In genomic region chr12:96514328-96514727, GRCh38 we compare ENCODE assay signal across 12 cellular contexts. TPM values are rescaled to one million over a fixed set of nuclear protein-coding genes. Genes with fewer than 3 reads are reported as not detected.
DNase-seq lines count a peak whose midpoint lies in the region; ATAC-seq and TF ChIP-seq lines count a peak whose summit lies in the region.
"Had no signal": no experiment of that assay in that cellular context is flagged by ENCODE, and none has a peak within 500 bp of the region (broad histone marks: within the 10 kb centered on the region; RNA-seq: fewer than 3 reads in every experiment).

No MANE protein-coding gene starts in this region.

- no peak for TF ChIP-seq CTCF in lower lobe of right lung (IDR thresholded peaks at IDR 0.05)

- H3K9ac ChIP-seq in rectal smooth muscle tissue (ENCODE audit: low read length): no peak overlapping the region

- H3K9me3 ChIP-seq in lower lobe of right lung: no peaks in the 10 kb centered on the region
- H3K9me3 ChIP-seq: psoas muscle had no signal

- H3K27ac ChIP-seq in rectal smooth muscle tissue (ENCODE audit: low read depth, low read length) (peak overlapping the region; percentile 57), lower lobe of right lung (no peak overlapping the region)
- H3K27ac ChIP-seq: psoas muscle had no signal

- no peaks in the 10 kb centered on the region for H3K36me3 Mint-ChIP-seq in activated T-cell treated with anti-CD3 and anti-CD28 coated beads, Interleukin-2, amount 50 U/mL, for 72 hours (ENCODE audit: insufficient read depth in 2 of 2)
- H3K36me3 Mint-ChIP-seq: T-cell had no signal

- intact Hi-C loops in lower lobe of right lung (cut with DNase I): loop anchor here (5.0 kb wide), 1 partner anchor 452 kb away; no protein-coding TSS in a partner anchor

- H3K4me1 ChIP-seq in rectal smooth muscle tissue (ENCODE audit: control insufficient read depth, insufficient read depth, low read length) (peaks cover 8% of the 10 kb centered on the region), lower lobe of right lung (peaks cover 4% of the 10 kb centered on the region)
- H3K4me1 ChIP-seq: psoas muscle had no signal

- ATAC-seq in GM19025 (IDR thresholded peaks at IDR 0.05; ENCODE audit: low read depth, unreplicated experiment) (peak; percentile 46), HG02678 (IDR thresholded peaks at IDR 0.05; ENCODE audit: unreplicated experiment) (peak; percentile 66), lower lobe of right lung (no peak)
- ATAC-seq in activated T-cell treated with anti-CD3 and anti-CD28 coated beads, Interleukin-2, amount 50 U/mL, for 72 hours (replicated peaks in 1 of 2): no peak
- ATAC-seq: psoas muscle, T-cell had no signal

- H3K36me3 ChIP-seq in rectal smooth muscle tissue (ENCODE audit: control insufficient read depth, insufficient read depth, low read length): no peaks in the 10 kb centered on the region
- H3K36me3 ChIP-seq in lower lobe of right lung: no peaks in the 10 kb centered on the region

- no peak overlapping the region for H3K27ac Mint-ChIP-seq in activated T-cell treated with anti-CD3 and anti-CD28 coated beads, Interleukin-2, amount 50 U/mL, for 72 hours
- H3K27ac Mint-ChIP-seq: activated naive CD4-positive, alpha-beta T cell treated with anti-CD3 and anti-CD28 coated beads for 36 hours; T-cell had no signal

- no peaks in the 10 kb centered on the region for H3K27me3 Mint-ChIP-seq in activated T-cell treated with anti-CD3 and anti-CD28 coated beads, Interleukin-2, amount 50 U/mL, for 72 hours (ENCODE audit: low read depth)
- H3K27me3 Mint-ChIP-seq: T-cell had no signal

- no peak overlapping the region for H3K4me3 Mint-ChIP-seq in activated T-cell treated with anti-CD3 and anti-CD28 coated beads, Interleukin-2, amount 50 U/mL, for 72 hours
- H3K4me3 Mint-ChIP-seq: activated naive CD4-positive, alpha-beta T cell treated with anti-CD3 and anti-CD28 coated beads for 36 hours; T-cell had no signal

- peaks cover 20% of the 10 kb centered on the region for H3K4me1 Mint-ChIP-seq in activated T-cell treated with anti-CD3 and anti-CD28 coated beads, Interleukin-2, amount 50 U/mL, for 72 hours (ENCODE audit: low read depth)

- DNase-seq in NCI-H526 (lab: John Stamatoyannopoulos, UW) (peak; percentile 90 to 92), lower lobe of right lung (no peak), COLO668 (lab: John Stamatoyannopoulos, UW; ENCODE audit: unreplicated experiment) (no peak), nucleus accumbens (lab: John Stamatoyannopoulos, UW) (no peak)
- no peak for DNase-seq in activated T-cell treated with anti-CD3 and anti-CD28 coated beads, Interleukin-2, amount 50 U/mL, for 72 hours
- DNase-seq: activated naive CD4-positive, alpha-beta T cell treated with anti-CD3 and anti-CD28 coated beads for 36 hours; NCI-H1417; psoas muscle; T-cell had no signal

- H3K9me3 Mint-ChIP-seq in activated T-cell treated with anti-CD3 and anti-CD28 coated beads, Interleukin-2, amount 50 U/mL, for 72 hours: no peaks in the 10 kb centered on the region
- H3K9me3 Mint-ChIP-seq: activated naive CD4-positive, alpha-beta T cell treated with anti-CD3 and anti-CD28 coated beads for 36 hours; T-cell had no signal

- H3K27me3 ChIP-seq in rectal smooth muscle tissue (ENCODE audit: control insufficient read depth, insufficient read depth, low read length): no peaks in the 10 kb centered on the region
- no peaks in the 10 kb centered on the region for H3K27me3 ChIP-seq in lower lobe of right lung (ENCODE audit: low read depth)

- H3K4me3 ChIP-seq in rectal smooth muscle tissue (ENCODE audit: low read length): no peak overlapping the region
- H3K4me3 ChIP-seq in lower lobe of right lung: no peak overlapping the region
- H3K4me3 ChIP-seq: psoas muscle had no signal

RNA-seq across cellular contexts. Expression of gene CFAP54, which starts 25.0 kb away (rescaled TPM):
- 7.9 TPM for total RNA-seq in lower lobe of right lung
- under 1 TPM; 0.24 to 0.67 TPM for total RNA-seq in activated T-cell treated with anti-CD3 and anti-CD28 coated beads, Interleukin-2, amount 50 U/mL, for 72 hours

Comparison
In these comparisons a context has a peak if more than half of its experiments do, and no peak if none do; other contexts are left out.
1. ATAC-seq: peak in GM19025 (single experiment) and HG02678 (single experiment); none in lower lobe of right lung (0 of 2) and activated T-cell treated with anti-CD3 and anti-CD28 coated beads, Interleukin-2, amount 50 U/mL, for 72 hours (0 of 2).
2. DNase-seq: peak in NCI-H526 (2 of 2); none in lower lobe of right lung (single experiment), activated T-cell treated with anti-CD3 and anti-CD28 coated beads, Interleukin-2, amount 50 U/mL, for 72 hours (0 of 2), COLO668 (single experiment) and nucleus accumbens (0 of 56).